In genomic region chr1:70805641-70806040, GRCh38 we compare ENCODE assay signal across 22 cellular contexts.
DNase-seq lines count a peak whose midpoint lies in the region; ATAC-seq, FAIRE-seq and TF ChIP-seq lines count a peak whose summit lies in the region.
"Had no signal": no experiment of that assay in that cellular context is flagged by ENCODE, and none has a peak within 500 bp of the region (broad histone marks: within the 10 kb centered on the region; RNA-seq: fewer than 3 reads in every experiment).

No MANE protein-coding gene starts in this region.

- H3K4me1 ChIP-seq in right cardiac atrium (ENCODE audit: control insufficient read depth, insufficient read depth, low read length) (no peaks in the 10 kb centered on the region), K562 (replicated peaks in 1 of 2; ENCODE audit: control insufficient read depth in 2 of 2, insufficient read depth in 2 of 2, low read length in 2 of 2) (peaks cover 0 to 2% of the 10 kb centered on the region in 2 experiments; a peak in 1 of 5 replicates), sigmoid colon (no peaks in the 10 kb centered on the region)
- H3K4me1 ChIP-seq: BLaER1, Caco-2 had no signal

- H3K4me1 Mint-ChIP-seq in stimulated activated effector memory CD8-positive, alpha-beta T cell treated with anti-CD3 and anti-CD28 coated beads, Interleukin-12 subunit alpha, Interleukin-12 subunit beta, amount 100 ng/mL, for 72 hours = no peaks in the 10 kb centered on the region
- H3K4me1 Mint-ChIP-seq in activated CD4-positive, alpha-beta T cell treated with anti-CD3 and anti-CD28 coated beads for 36 hours = no peaks in the 10 kb centered on the region
- H3K4me1 Mint-ChIP-seq: B cell; CD4-positive, CD25-positive, alpha-beta regulatory T cell had no signal

- no peaks in the 10 kb centered on the region for H3K9me1 ChIP-seq in K562 (ENCODE audit: control insufficient read depth, insufficient read depth, low read length)

- H3K79me2 ChIP-seq in K562 (ENCODE audit: control insufficient read depth, insufficient read depth, low read length) = no peaks in the 10 kb centered on the region

- no peak overlapping the region for H3K27ac Mint-ChIP-seq in stimulated activated effector memory CD8-positive, alpha-beta T cell treated with anti-CD3 and anti-CD28 coated beads, Interleukin-12 subunit alpha, Interleukin-12 subunit beta, amount 100 ng/mL, for 72 hours
- no peak overlapping the region for H3K27ac Mint-ChIP-seq in activated CD4-positive, alpha-beta T cell treated with anti-CD3 and anti-CD28 coated beads for 36 hours
- H3K27ac Mint-ChIP-seq: B cell; CD4-positive, CD25-positive, alpha-beta regulatory T cell; CD8-positive, alpha-beta T cell; HFFc6 had no signal

- TF ChIP-seq CTCF in K562 (IDR thresholded peaks at IDR 0.05 in 2 of 3, conservative IDR thresholded peaks at IDR 0.05 in 1 of 3; ENCODE audit: insufficient read depth in 2 of 3, low read depth in 1 of 3, low read length in 3 of 3) (no peak), sigmoid colon (IDR thresholded peaks at IDR 0.05) (no peak)

- H3K9me3 Mint-ChIP-seq in stimulated activated effector memory CD8-positive, alpha-beta T cell treated with anti-CD3 and anti-CD28 coated beads, Interleukin-12 subunit alpha, Interleukin-12 subunit beta, amount 100 ng/mL, for 72 hours = no peaks in the 10 kb centered on the region
- peaks cover 5% of the 10 kb centered on the region for H3K9me3 Mint-ChIP-seq in activated CD4-positive, alpha-beta T cell treated with anti-CD3 and anti-CD28 coated beads for 36 hours (ENCODE audit: low read depth)

- peak overlapping the region in 1 of 2 experiments; percentile 71; a peak in 2 of 4 replicates for H3K9ac ChIP-seq in K562 (ENCODE audit: insufficient read depth in 1 of 2, low read depth in 2 of 2, low read length in 2 of 2)
- H3K9ac ChIP-seq: BLaER1, GM23248 had no signal

- in situ Hi-C loops in K562 (cut with MboI) = no loop called here

- H2AFZ ChIP-seq in K562 (ENCODE audit: low read depth, low read length) = peak overlapping the region; percentile 55; the same call in 1 of the 2 replicates
- H2AFZ ChIP-seq: GM23248 had no signal

- H3K27ac ChIP-seq in right cardiac atrium (ENCODE audit: low read length) (no peak overlapping the region), K562 (ENCODE audit: extremely low read depth, low read depth, low read length) (no peak overlapping the region), sigmoid colon (no peak overlapping the region)
- H3K27ac ChIP-seq: 22Rv1, BLaER1, C4-2B, GM23248 had no signal

- TF ChIP-seq EP300 in K562 (IDR thresholded peaks at IDR 0.05; ENCODE audit: low read length) (no peak), sigmoid colon (IDR thresholded peaks at IDR 0.05) (no peak)

- no peaks in the 10 kb centered on the region for H3K27me3 ChIP-seq in right cardiac atrium (ENCODE audit: control insufficient read depth, insufficient read depth)
- H3K27me3 ChIP-seq in K562 (ENCODE audit: control insufficient read depth in 2 of 2, insufficient read depth in 2 of 2, low read length in 2 of 2) = no peaks in the 10 kb centered on the region
- H3K27me3 ChIP-seq in sigmoid colon = no peaks in the 10 kb centered on the region
- H3K27me3 ChIP-seq: BLaER1 had no signal

- FAIRE-seq in K562 (lab: Jason Lieb, UNC) = no peak
- FAIRE-seq: A204.1, G401.6, GM12892, H1 had no signal

- CTCF ChIA-PET in K562 (lab: Yijun Ruan, JAX; ENCODE audit: low intra/inter-chr PET ratio) = no interaction called here
- CTCF ChIA-PET in activated CD4-positive, alpha-beta T cell treated with anti-CD3 and anti-CD28 coated beads for 36 hours (lab: Charles Lee) = no interaction called here

- DNase-seq in right cardiac atrium = peak in 2 of 3 donors; percentile 11 to 19
- no peak for DNase-seq in Right ventricle myocardium superior
- DNase-seq in K562 (ENCODE audit: extremely low read depth in 1 of 4, low spot score in 3 of 4) = no peak
- DNase-seq in stimulated activated effector memory CD8-positive, alpha-beta T cell treated with anti-CD3 and anti-CD28 coated beads, Interleukin-12 subunit alpha, Interleukin-12 subunit beta, amount 100 ng/mL, for 72 hours (ENCODE audit: low spot score in 2 of 2) = no peak
- DNase-seq in sigmoid colon = no peak
- DNase-seq in activated CD4-positive, alpha-beta T cell treated with anti-CD3 and anti-CD28 coated beads for 36 hours = no peak
- DNase-seq: Caco-2; CD4-positive, CD25-positive, alpha-beta regulatory T cell; CD8-positive, alpha-beta T cell; DMS153; DND-41; GM23248; H7; HFFc6 had no signal

- no peaks in the 10 kb centered on the region for H3K9me3 ChIP-seq in right cardiac atrium (ENCODE audit: control insufficient read depth, low read length)
- H3K9me3 ChIP-seq in K562 (replicated peaks; ENCODE audit: control insufficient read depth, insufficient read depth, low read depth, low read length) = no peaks in the 10 kb centered on the region
- H3K9me3 ChIP-seq in sigmoid colon = no peaks in the 10 kb centered on the region
- H3K9me3 ChIP-seq: Caco-2 had no signal

- H3K36me3 ChIP-seq in K562 (ENCODE audit: control insufficient read depth, insufficient read depth, low read length) (no peaks in the 10 kb centered on the region), sigmoid colon (no peaks in the 10 kb centered on the region)
- H3K36me3 ChIP-seq: BLaER1 had no signal

- intact Hi-C loops in right cardiac atrium (cut with DNase I) = no loop called here
- intact Hi-C loops in Right ventricle myocardium superior (cut with DNase I) = no loop called here
- intact Hi-C loops in K562 (cut with micrococcal nuclease) = no loop called here
- intact Hi-C loops in sigmoid colon (cut with DNase I) = no loop called here
- intact Hi-C loops in activated CD4-positive, alpha-beta T cell treated with anti-CD3 and anti-CD28 coated beads for 36 hours (cut with DNase I, micrococcal nuclease) = no loop called here

- H4K20me1 ChIP-seq in K562 (replicated peaks; ENCODE audit: control insufficient read depth, insufficient read depth, low read length) = no peaks in the 10 kb centered on the region
- H4K20me1 ChIP-seq: BLaER1 had no signal

- WGBS in right cardiac atrium = 87% methylated on average over 6 of the region's 6 CpGs
- 24% methylated on average over 6 of the region's 6 CpGs for WGBS in K562 (ENCODE audit: insufficient coverage, low coverage, missing lambda C conversion rate)
- 82 to 86% methylated on average over 6 of the region's 6 CpGs for WGBS in sigmoid colon, 2 donors

- H3K4me2 ChIP-seq in K562 (ENCODE audit: insufficient read depth, low read length) = no peak overlapping the region
- H3K4me2 ChIP-seq: BLaER1 had no signal

- no peaks in the 10 kb centered on the region for H3K36me3 Mint-ChIP-seq in stimulated activated effector memory CD8-positive, alpha-beta T cell treated with anti-CD3 and anti-CD28 coated beads, Interleukin-12 subunit alpha, Interleukin-12 subunit beta, amount 100 ng/mL, for 72 hours
- H3K36me3 Mint-ChIP-seq in activated CD4-positive, alpha-beta T cell treated with anti-CD3 and anti-CD28 coated beads for 36 hours (ENCODE audit: low read depth) = no peaks in the 10 kb centered on the region
- H3K36me3 Mint-ChIP-seq: CD4-positive, CD25-positive, alpha-beta regulatory T cell; CD8-positive, alpha-beta T cell had no signal

- POLR2A ChIA-PET in K562 (lab: Yijun Ruan, JAX) = interaction anchor here (1.0 kb wide), 1 partner anchor 14 kb away, joined by 3 read pairs; no protein-coding TSS in a partner anchor
- POLR2A ChIA-PET in activated CD4-positive, alpha-beta T cell treated with anti-CD3 and anti-CD28 coated beads for 36 hours (lab: Charles Lee) = no interaction called here

- no peak overlapping the region for H3K4me3 Mint-ChIP-seq in stimulated activated effector memory CD8-positive, alpha-beta T cell treated with anti-CD3 and anti-CD28 coated beads, Interleukin-12 subunit alpha, Interleukin-12 subunit beta, amount 100 ng/mL, for 72 hours
- no peak overlapping the region for H3K4me3 Mint-ChIP-seq in activated CD4-positive, alpha-beta T cell treated with anti-CD3 and anti-CD28 coated beads for 36 hours
- H3K4me3 Mint-ChIP-seq: B cell; CD4-positive, CD25-positive, alpha-beta regulatory T cell; CD8-positive, alpha-beta T cell; HFFc6 had no signal

- no peak overlapping the region for H3K4me3 ChIP-seq in right cardiac atrium (ENCODE audit: low read length)
- H3K4me3 ChIP-seq in K562 = no peak overlapping the region
- no peak overlapping the region for H3K4me3 ChIP-seq in sigmoid colon
- H3K4me3 ChIP-seq: BLaER1, GM23248 had no signal

- ATAC-seq in right cardiac atrium (no peak), Right ventricle myocardium superior (ENCODE audit: poor library complexity) (no peak), K562 (no peak)
- ATAC-seq in stimulated activated effector memory CD8-positive, alpha-beta T cell treated with anti-CD3 and anti-CD28 coated beads, Interleukin-12 subunit alpha, Interleukin-12 subunit beta, amount 100 ng/mL, for 72 hours = peak; percentile 21
- ATAC-seq in activated CD4-positive, alpha-beta T cell treated with anti-CD3 and anti-CD28 coated beads for 36 hours = no peak
- ATAC-seq: CD8-positive, alpha-beta T cell had no signal

- TF ChIP-seq POLR2A in K562 (conservative IDR thresholded peaks at IDR 0.05) (no peak), sigmoid colon (IDR thresholded peaks at IDR 0.05) (no peak)

- no peak for TF ChIP-seq RAD21 in K562 (CRISPR knock-in tag; conservative IDR thresholded peaks at IDR 0.05 in 1 of 2, IDR thresholded peaks at IDR 0.05 in 1 of 2)

- H3K27me3 Mint-ChIP-seq in activated CD4-positive, alpha-beta T cell treated with anti-CD3 and anti-CD28 coated beads for 36 hours = no peaks in the 10 kb centered on the region
- H3K27me3 Mint-ChIP-seq: B cell; CD4-positive, CD25-positive, alpha-beta regulatory T cell had no signal

- no TSS peak for BruUV-seq in K562 (replicated peaks; lab: Mats Ljungman, UMichigan)

TF ChIP-seq in K562, 482 proteins besides CTCF, POLR2A, EP300 and RAD21:
- no peak for TF ChIP-seq ZNF140 (CRISPR knock-in tag; IDR thresholded peaks at IDR 0.05)
- no peak for TF ChIP-seq RCOR1 (IDR thresholded peaks at IDR 0.05; ENCODE audit: borderline replicate concordance in 1 of 2, low read depth in 2 of 2, low read length in 2 of 2)
- no peak for TF ChIP-seq POLR3G (IDR thresholded peaks at IDR 0.05; ENCODE audit: extremely low read depth, insufficient read length, insufficient replicate concordance)
- TF ChIP-seq SMARCE1 (IDR thresholded peaks at IDR 0.05) = no peak
- TF ChIP-seq GATAD2A (IDR thresholded peaks at IDR 0.05) = no peak

Comparison
In these comparisons a context has a peak if more than half of its experiments do, and no peak if none do; other contexts are left out.
1. DNase-seq: peak in right cardiac atrium (2 of 3); none in Right ventricle myocardium superior (single experiment), K562 (0 of 4), stimulated activated effector memory CD8-positive, alpha-beta T cell treated with anti-CD3 and anti-CD28 coated beads, Interleukin-12 subunit alpha, Interleukin-12 subunit beta, amount 100 ng/mL, for 72 hours (0 of 2), sigmoid colon (single experiment) and activated CD4-positive, alpha-beta T cell treated with anti-CD3 and anti-CD28 coated beads for 36 hours (single experiment).